ENCODE assay signal across 23 cellular contexts in genomic region chr12:62273724-62274380, GRCh38. TPM values are rescaled to one million over a fixed set of nuclear protein-coding genes. Genes with fewer than 3 reads are reported as not detected.
A peak's percentile ranks its signal among the peaks of the same experiment; 100 is the strongest.
DNase-seq lines count a peak whose midpoint lies in the region; FAIRE-seq and TF ChIP-seq lines count a peak whose summit lies in the region.
"Had no signal": no experiment of that assay in that cellular context is flagged by ENCODE, and none has a peak within 500 bp of the region (broad histone marks: within the 10 kb centered on the region; RNA-seq: fewer than 3 reads in every experiment).

No MANE protein-coding gene starts in this region.

- H3K36me3 Mint-ChIP-seq in CD4-positive, alpha-beta memory T cell = peaks cover 1 to 10% of the 10 kb centered on the region in 2 donors
- H3K36me3 Mint-ChIP-seq in astrocyte (ENCODE audit: low read depth, unreplicated experiment) = no peaks in the 10 kb centered on the region

- no peaks in the 10 kb centered on the region for H3K9me3 Mint-ChIP-seq in CD4-positive, alpha-beta memory T cell
- H3K9me3 Mint-ChIP-seq in astrocyte (ENCODE audit: unreplicated experiment) = no peaks in the 10 kb centered on the region
- H3K9me3 Mint-ChIP-seq: H9, naive B cell had no signal

- CTCF ChIA-PET in CD4-positive, alpha-beta memory T cell (lab: Charles Lee; ENCODE audit: partially characterized antibody) = interaction anchor here (1.1 to 1.6 kb wide), 2 partner anchors 14 to 164 kb away, joined by 3 read pairs; partner anchors contain the start of gene USP15

- H3K27ac Mint-ChIP-seq in CD4-positive, alpha-beta memory T cell = peak overlapping the region in 2 of 7 donors; percentile 40 to 62
- H3K27ac Mint-ChIP-seq in astrocyte (ENCODE audit: unreplicated experiment) = no peak overlapping the region

- H4K20me1 ChIP-seq in astrocyte (ENCODE audit: insufficient read depth, low read length) = peaks cover 82% of the 10 kb centered on the region

- no peak overlapping the region for H3K27ac ChIP-seq in CD4-positive, alpha-beta memory T cell (ENCODE audit: low read depth, low read length)
- H3K27ac ChIP-seq in astrocyte (ENCODE audit: low read depth, low read length) (no peak overlapping the region), liver (ENCODE audit: low read depth in 1 of 2, low read length in 2 of 2) (peak overlapping the region; percentile 30 to 33)
- H3K27ac ChIP-seq: KMS-11, tibial artery had no signal

- POLR2A ChIA-PET in CD4-positive, alpha-beta memory T cell (lab: Charles Lee; ENCODE audit: partially characterized antibody) = interaction anchor here (2.3 kb wide), 1 partner anchor 14 kb away, joined by 11 read pairs; the partner anchor contains the start of gene USP15

- no peak for DNase-seq in CD4-positive, alpha-beta memory T cell
- DNase-seq in astrocyte (ENCODE audit: low read depth) (no peak), SW 1271 (lab: John Stamatoyannopoulos, UW) (no peak), NOMO-1 treated with dmso at 0.1 percent for 144 hours (lab: John Stamatoyannopoulos, UW; ENCODE audit: unreplicated experiment) (no peak), foreskin fibroblast (no peak)
- DNase-seq: activated CD4-positive, alpha-beta T cell treated with anti-CD3 and anti-CD28 coated beads for 48 hours; activated effector memory CD4-positive, alpha-beta T cell treated with anti-CD3 and anti-CD28 coated beads, Interleukin-2, amount 50 U/mL, for 16 hours; DMS153; H9; head of caudate nucleus; left colon; naive B cell; NCI-H1694; NCI-H2171; NCI-H526 treated with DMSO at 0.1 percent for 48 hours; stimulated activated CD4-positive, alpha-beta T cell treated with anti-CD3 and anti-CD28 coated beads, Interleukin-12 subunit alpha, Interleukin-12 subunit beta, amount 100 ng/mL, for 4 hours; stimulated activated CD4-positive, alpha-beta T cell treated with anti-CD3 and anti-CD28 coated beads, Interleukin-4, amount 100 ng/mL, for 4 hours; stimulated activated naive CD8-positive, alpha-beta T cell treated with anti-CD3 and anti-CD28 coated beads, Interleukin-15, Interleukin-2, amounts not matched to agents 100 U/mL and 50 U/mL, for 24 hours; T-helper 2 cell; tibial artery had no signal

- no peaks in the 10 kb centered on the region for H3K27me3 Mint-ChIP-seq in CD4-positive, alpha-beta memory T cell
- no peaks in the 10 kb centered on the region for H3K27me3 Mint-ChIP-seq in astrocyte (ENCODE audit: low read depth, unreplicated experiment)
- H3K27me3 Mint-ChIP-seq: naive B cell had no signal

- H3K9me3 ChIP-seq in CD4-positive, alpha-beta memory T cell (ENCODE audit: control insufficient read depth in 1 of 2, low read length in 2 of 2) = no peaks in the 10 kb centered on the region
- no peaks in the 10 kb centered on the region for H3K9me3 ChIP-seq in astrocyte (ENCODE audit: insufficient read depth, low read depth, low read length)
- H3K9me3 ChIP-seq in liver (ENCODE audit: control insufficient read depth in 4 of 4, low read length in 3 of 4) = no peaks in the 10 kb centered on the region
- H3K9me3 ChIP-seq: tibial artery had no signal

- peaks cover 100% of the 10 kb centered on the region for H3K79me2 ChIP-seq in astrocyte (ENCODE audit: insufficient read depth, low read length)

- H3K4me1 ChIP-seq in CD4-positive, alpha-beta memory T cell (ENCODE audit: insufficient read depth, low read length) = peaks cover 87% of the 10 kb centered on the region
- H3K4me1 ChIP-seq in astrocyte (ENCODE audit: insufficient read depth, low read length) (peaks cover 6% of the 10 kb centered on the region), liver (ENCODE audit: control insufficient read depth in 4 of 4, insufficient read depth in 4 of 4, low read length in 3 of 4) (peaks cover 8 to 43% (median 32%) of the 10 kb centered on the region in 4 donors)

- H3K4me3 ChIP-seq in CD4-positive, alpha-beta memory T cell (ENCODE audit: low read length in 2 of 2) = no peak overlapping the region
- H3K4me3 ChIP-seq in astrocyte (ENCODE audit: insufficient read depth, low read depth, low read length) (no peak overlapping the region), liver (ENCODE audit: low read depth in 1 of 3, low read length in 3 of 3) (no peak overlapping the region), foreskin fibroblast (ENCODE audit: low read depth in 1 of 2, low read length in 2 of 2) (no peak overlapping the region)
- H3K4me3 ChIP-seq: tibial artery had no signal

- WGBS in liver = 36% methylated on average over 5 of the region's 5 CpGs

- intact Hi-C loops in CD4-positive, alpha-beta memory T cell (cut with micrococcal nuclease) = loop anchor here (5.0 kb wide), 1 partner anchor 1503 kb away; the partner anchor contains the start of gene RXYLT1

- no peak for TF ChIP-seq RAD21 in liver (IDR thresholded peaks at IDR 0.05)

- FAIRE-seq in G401.6 (lab: Jason Lieb, UNC) = peak; percentile 6
- FAIRE-seq in astrocyte (lab: Jason Lieb, UNC) = peak; percentile 54

- peaks cover 66 to 81% (median 74%) of the 10 kb centered on the region in 4 donors for H3K4me1 Mint-ChIP-seq in CD4-positive, alpha-beta memory T cell
- peaks cover 16% of the 10 kb centered on the region for H3K4me1 Mint-ChIP-seq in astrocyte (ENCODE audit: low read depth, unreplicated experiment)
- H3K4me1 Mint-ChIP-seq: H9 had no signal

- H3K4me2 ChIP-seq in astrocyte (ENCODE audit: low read length) = no peak overlapping the region
- H3K4me2 ChIP-seq: KMS-11 had no signal

- TF ChIP-seq CTCF in astrocyte (IDR thresholded peaks at IDR 0.05; ENCODE audit: insufficient read depth, low read depth, low read length) (no peak), liver (IDR thresholded peaks at IDR 0.05; ENCODE audit: low read depth, low read length, missing input control) (no peak), foreskin fibroblast (IDR thresholded peaks at IDR 0.05; ENCODE audit: low read depth, low read length) (no peak)

- H3K4me3 Mint-ChIP-seq in CD4-positive, alpha-beta memory T cell = peak overlapping the region in 5 of 8 donors; percentile 7 to 68 (median 45)
- H3K4me3 Mint-ChIP-seq in astrocyte (ENCODE audit: unreplicated experiment) = no peak overlapping the region
- H3K4me3 Mint-ChIP-seq: H9 had no signal

- H3K36me3 ChIP-seq in CD4-positive, alpha-beta memory T cell (ENCODE audit: insufficient read depth, low read length) = no peaks in the 10 kb centered on the region
- H3K36me3 ChIP-seq in astrocyte (ENCODE audit: insufficient read depth, low read length) (no peaks in the 10 kb centered on the region), liver (ENCODE audit: control insufficient read depth in 4 of 4, insufficient read depth in 3 of 4, low read depth in 1 of 4, low read length in 3 of 4) (no peaks in the 10 kb centered on the region)
- H3K36me3 ChIP-seq: tibial artery had no signal

- H2AFZ ChIP-seq in astrocyte (ENCODE audit: low read depth, low read length) = no peak overlapping the region

- H3K9ac ChIP-seq in astrocyte (ENCODE audit: low read length) = no peak overlapping the region
- no peak overlapping the region for H3K9ac ChIP-seq in liver (ENCODE audit: low read depth in 1 of 2, low read length in 2 of 2)
- H3K9ac ChIP-seq: KMS-11 had no signal

- no peaks in the 10 kb centered on the region for H3K27me3 ChIP-seq in CD4-positive, alpha-beta memory T cell (ENCODE audit: insufficient read depth, low read length)
- H3K27me3 ChIP-seq in astrocyte (ENCODE audit: insufficient read depth, low read length) (no peaks in the 10 kb centered on the region), liver (ENCODE audit: control insufficient read depth in 4 of 4, insufficient read depth in 4 of 4, low read length in 3 of 4) (no peaks in the 10 kb centered on the region)
- H3K27me3 ChIP-seq: tibial artery had no signal

TF ChIP-seq in liver, 16 proteins besides CTCF, POLR2A, EP300 and RAD21 (continues in another document):
- TF ChIP-seq ATF3 (IDR thresholded peaks at IDR 0.05) (no peak), JUND (IDR thresholded peaks at IDR 0.05) (no peak), ZBTB33 (IDR thresholded peaks at IDR 0.05) (peak; percentile 23), HNF4A (conservative IDR thresholded peaks at IDR 0.05) (peak; percentile 87 to 97), EGR1 (IDR thresholded peaks at IDR 0.05; ENCODE audit: low read depth in 2 of 2) (no peak), YY1 (IDR thresholded peaks at IDR 0.05) (peak; percentile 14), GABPA (IDR thresholded peaks at IDR 0.05 in 1 of 2, conservative IDR thresholded peaks at IDR 0.05 in 1 of 2) (no peak), NR2F2 (IDR thresholded peaks at IDR 0.05) (no peak), SP1 (IDR thresholded peaks at IDR 0.05) (peak; percentile 36), RXRA (IDR thresholded peaks at IDR 0.05) (peak; percentile 35 to 37), MAX (IDR thresholded peaks at IDR 0.05) (no peak), FOXA1 (IDR thresholded peaks at IDR 0.05) (no peak), TAF1 (conservative IDR thresholded peaks at IDR 0.05) (no peak)

RNA-seq across cellular contexts. Expression of gene USP15, which starts 13.6 kb away (rescaled TPM):
- total RNA-seq in CD4-positive, alpha-beta memory T cell = 100 to 1,000 TPM; 150 to 156 TPM
- polyA plus RNA-seq in CD4-positive, alpha-beta memory T cell = 10 to 100 TPM; 79.1 to 87.4 TPM
- 68.5 and 81.9 TPM in 2 replicates for total RNA-seq in astrocyte
- total RNA-seq in liver = 100 to 1,000 TPM in 1 of 2 donors, 10 to 100 TPM in 1; 65.1 to 188 TPM
- polyA plus RNA-seq in liver = 10 to 100 TPM; 16.6 to 48.0 TPM

Comparison
In these comparisons a context has a peak if more than half of its experiments do, and no peak if none do; other contexts are left out.
1. H3K27ac ChIP-seq: peak in liver (2 of 2); none in CD4-positive, alpha-beta memory T cell (single experiment) and astrocyte (single experiment).